In the genomic region with DNA sequence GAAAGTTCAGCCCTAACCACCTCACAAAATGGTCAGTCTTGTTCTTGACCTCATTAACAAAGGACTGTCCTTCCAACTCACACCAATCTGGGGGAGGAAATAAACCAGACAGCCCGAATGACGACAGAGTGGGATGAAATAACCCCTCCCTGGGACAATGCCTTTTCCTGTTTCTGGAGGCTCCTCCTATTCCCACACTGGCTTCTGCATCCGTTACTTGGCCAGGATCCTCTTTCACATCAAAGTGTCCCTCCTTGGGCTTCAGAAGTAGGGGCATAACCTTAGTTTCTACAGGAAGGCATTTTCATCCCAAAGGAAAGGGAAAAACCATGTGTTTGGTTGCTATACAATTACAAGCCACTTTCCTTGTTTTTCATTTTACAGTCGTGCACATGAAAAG, we compare ENCODE assay signal across 18 cellular contexts. TPM values are rescaled to one million over a fixed set of nuclear protein-coding genes. Genes with fewer than 3 reads are reported as not detected.
A peak's percentile ranks its signal among the peaks of the same experiment; 100 is the strongest.
DNase-seq lines count a peak whose midpoint lies in the region; ATAC-seq and TF ChIP-seq lines count a peak whose summit lies in the region.
"Had no signal": no experiment of that assay in that cellular context is flagged by ENCODE, and none has a peak within 500 bp of the region (broad histone marks: within the 10 kb centered on the region; RNA-seq: fewer than 3 reads in every experiment).

No MANE protein-coding gene starts in this region.

- intact Hi-C loops in adrenal gland (cut with DNase I) = no loop called here
- intact Hi-C loops in left colon (cut with DNase I, micrococcal nuclease) = no loop called here

- H3K79me2 ChIP-seq in ACC112 (ENCODE audit: control insufficient read depth, insufficient read depth, low read length, unreplicated experiment) = no peaks in the 10 kb centered on the region

- H3K27me3 Mint-ChIP-seq in CD8-positive, alpha-beta memory T cell = peaks cover 0 to 2% of the 10 kb centered on the region in 2 donors

- no peaks in the 10 kb centered on the region for H3K36me3 ChIP-seq in ACC112 (ENCODE audit: insufficient read depth, low read length)
- no peaks in the 10 kb centered on the region for H3K36me3 ChIP-seq in adrenal gland (replicated peaks in 1 of 2)
- H3K36me3 ChIP-seq in mesodermal cell (ENCODE audit: control insufficient read depth, insufficient read depth, low read length) = no peaks in the 10 kb centered on the region
- H3K36me3 ChIP-seq in CD8-positive, alpha-beta memory T cell (ENCODE audit: insufficient read depth, low read length) = no peaks in the 10 kb centered on the region

- H3K9me3 ChIP-seq in adrenal gland (replicated peaks in 1 of 3) (no peaks in the 10 kb centered on the region), mesodermal cell (ENCODE audit: control insufficient read depth, low read length) (no peaks in the 10 kb centered on the region)
- H3K9me3 ChIP-seq in CD8-positive, alpha-beta memory T cell (ENCODE audit: low read length) = no peaks in the 10 kb centered on the region

- H3K4me3 ChIP-seq in ACC112 (ENCODE audit: low read depth, low read length) (no peak overlapping the region), adrenal gland (no peak overlapping the region), fibroblast of villous mesenchyme (ENCODE audit: low read depth, low read length) (no peak overlapping the region), mesodermal cell (ENCODE audit: extremely low read depth, insufficient read depth, low read length, poor library complexity, severe bottlenecking) (no peak overlapping the region)
- H3K4me3 ChIP-seq in CD8-positive, alpha-beta memory T cell (ENCODE audit: low read length) = no peak overlapping the region
- H3K4me3 ChIP-seq: dorsolateral prefrontal cortex had no signal

- H3K27me3 ChIP-seq in ACC112 (ENCODE audit: insufficient read depth, low read length) (peaks cover 11% of the 10 kb centered on the region; the same call in 1 of the 2 replicates), adrenal gland (no peaks in the 10 kb centered on the region)
- no peaks in the 10 kb centered on the region for H3K27me3 ChIP-seq in CD8-positive, alpha-beta memory T cell (ENCODE audit: insufficient read depth, low read length, poor library complexity, severe bottlenecking)
- H3K27me3 ChIP-seq: dorsolateral prefrontal cortex had no signal

- CTCF ChIA-PET in CD8-positive, alpha-beta memory T cell (lab: Charles Lee) = no interaction called here

- POLR2A ChIA-PET in CD8-positive, alpha-beta memory T cell (lab: Charles Lee) = no interaction called here

- no peak overlapping the region for H3K27ac Mint-ChIP-seq in CD8-positive, alpha-beta memory T cell
- H3K27ac Mint-ChIP-seq: CD8-positive, alpha-beta T cell; immature natural killer cell had no signal

- H3K4me3 Mint-ChIP-seq in CD8-positive, alpha-beta memory T cell = no peak overlapping the region
- H3K4me3 Mint-ChIP-seq: CD8-positive, alpha-beta T cell; immature natural killer cell had no signal

- H3K27ac ChIP-seq in ACC112 (ENCODE audit: low read depth, low read length) (no peak overlapping the region), adrenal gland (no peak overlapping the region), mesodermal cell (ENCODE audit: low read depth, low read length, severe bottlenecking) (peak overlapping the region; percentile 85)
- no peak overlapping the region for H3K27ac ChIP-seq in CD8-positive, alpha-beta memory T cell (ENCODE audit: low read depth, low read length)
- H3K27ac ChIP-seq: VCaP had no signal

- DNase-seq in adrenal gland (peak; percentile 16 to 60 (median 24)), fibroblast of villous mesenchyme (ENCODE audit: low read depth) (peak; percentile 65), left colon (no peak)
- DNase-seq in CD8-positive, alpha-beta memory T cell = no peak
- DNase-seq: activated CD8-positive, alpha-beta memory T cell treated with anti-CD3 and anti-CD28 coated beads for 24 hours; aorta; CD8-positive, alpha-beta T cell; dorsolateral prefrontal cortex; KBM-7; NCI-H1417 treated with DMSO at 0.1 percent for 48 hours; NCI-H446 treated with DMSO at 0.1 percent for 48 hours; OCI-M1 had no signal

- TF ChIP-seq CTCF in adrenal gland (IDR thresholded peaks at IDR 0.05) (no peak), fibroblast of villous mesenchyme (IDR thresholded peaks at IDR 0.05; ENCODE audit: insufficient read depth, low read depth, low read length) (no peak)

- H3K36me3 Mint-ChIP-seq in CD8-positive, alpha-beta memory T cell = no peaks in the 10 kb centered on the region
- H3K36me3 Mint-ChIP-seq: CD8-positive, alpha-beta T cell had no signal

- H3K9me3 Mint-ChIP-seq in CD8-positive, alpha-beta memory T cell = no peaks in the 10 kb centered on the region
- H3K9me3 Mint-ChIP-seq: CD8-positive, alpha-beta T cell had no signal

- TF ChIP-seq POLR2A in adrenal gland (IDR thresholded peaks at IDR 0.05) = no peak

- H3K4me1 ChIP-seq in ACC112 (ENCODE audit: control insufficient read depth, insufficient read depth, low read length, unreplicated experiment) = no peaks in the 10 kb centered on the region
- H3K4me1 ChIP-seq in adrenal gland (replicated peaks in 1 of 2) = peaks cover 0 to 5% of the 10 kb centered on the region in 2 donors
- peaks cover 13% of the 10 kb centered on the region for H3K4me1 ChIP-seq in mesodermal cell (ENCODE audit: control insufficient read depth, insufficient read depth, low read length, poor library complexity, severe bottlenecking)
- H3K4me1 ChIP-seq in CD8-positive, alpha-beta memory T cell (ENCODE audit: insufficient read depth, low read length) = no peaks in the 10 kb centered on the region

- ATAC-seq in HG02678 (IDR thresholded peaks at IDR 0.05; ENCODE audit: unreplicated experiment) (no peak), left colon (no peak), GM21576 (IDR thresholded peaks at IDR 0.05; ENCODE audit: unreplicated experiment) (no peak)
- ATAC-seq: CD8-positive, alpha-beta T cell had no signal

- 46 to 61% (median 51%) methylated on average over 4 of the region's 4 CpGs for WGBS in adrenal gland, 4 donors
- 40 to 57% methylated on average over 2 of the region's 4 CpGs for WGBS in mesodermal cell (ENCODE audit: insufficient coverage in 2 of 2), 2 experiments

- H2AFZ ChIP-seq in ACC112 (ENCODE audit: low read length, unreplicated experiment) = peak overlapping the region; percentile 22

- H3K4me1 Mint-ChIP-seq in CD8-positive, alpha-beta memory T cell = no peaks in the 10 kb centered on the region

RNA-seq across cellular contexts. Expression of gene RPL34, which starts 59.8 kb away (rescaled TPM):
- 1,000 to 10,000 TPM in 2 of 8 donors, 100 to 1,000 TPM in 6; 516 to 1,037 (median 948) TPM for total RNA-seq in adrenal gland
- polyA plus RNA-seq in adrenal gland = 1,000 to 10,000 TPM in 2 of 3 donors, 100 to 1,000 TPM in 1; 902 to 4,489 (median 3,388) TPM
- 449 and 536 TPM in 2 replicates for total RNA-seq in fibroblast of villous mesenchyme
- 2,273 TPM for polyA plus RNA-seq in mesodermal cell (2013, experiment 1 of 2)
- 2,364 TPM for polyA plus RNA-seq in mesodermal cell (2013, experiment 2 of 2)
- 1,000 to 10,000 TPM; 1,392 to 1,416 TPM for total RNA-seq in CD8-positive, alpha-beta memory T cell
- 3,675 TPM for polyA plus RNA-seq in CD8-positive, alpha-beta memory T cell
- 100 to 1,000 TPM; 831 to 980 TPM for total RNA-seq in left colon

Comparison
In these comparisons a context has a peak if more than half of its experiments do, and no peak if none do; other contexts are left out.
1. DNase-seq: peak in adrenal gland (7 of 7) and fibroblast of villous mesenchyme (single experiment); none in CD8-positive, alpha-beta memory T cell (0 of 5) and left colon (0 of 2).